9 cellular contexts compared by ENCODE assay signal in the genomic region with DNA sequence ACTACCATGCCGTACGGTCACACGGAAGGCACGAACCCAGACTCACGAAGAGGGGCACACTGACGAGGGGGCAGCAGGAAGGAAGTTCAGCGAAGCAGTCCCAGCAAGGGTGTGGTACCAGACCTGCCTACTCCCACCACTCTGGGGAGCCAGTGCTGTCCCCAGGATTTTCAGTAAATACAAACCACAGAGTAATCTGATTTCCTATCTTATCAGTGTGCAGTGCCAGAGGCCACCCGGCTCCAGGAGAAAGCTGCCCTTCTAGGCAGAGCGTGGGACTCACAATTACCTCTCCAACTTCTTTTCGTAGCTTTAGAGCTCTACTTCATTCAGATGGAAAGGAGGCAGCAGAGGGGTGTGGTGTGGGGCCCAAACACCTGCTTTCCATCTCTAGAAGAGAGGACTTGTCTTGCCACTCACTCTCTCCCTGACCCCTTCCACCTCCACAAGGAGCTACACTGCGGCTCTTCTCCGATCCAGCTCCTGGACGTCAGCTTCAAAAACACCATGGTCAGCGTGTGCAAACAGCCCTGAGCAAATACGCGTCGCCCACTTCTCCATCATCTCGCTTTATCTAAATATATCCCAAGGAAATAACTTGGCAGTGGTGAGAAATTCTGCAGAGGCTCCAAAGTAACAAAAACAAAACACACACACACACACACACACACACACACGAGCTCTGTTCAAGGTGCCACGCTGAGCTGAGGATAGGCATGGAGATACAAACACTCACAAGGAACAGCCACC.
DNase-seq lines count a peak whose midpoint lies in the region; ATAC-seq and TF ChIP-seq lines count a peak whose summit lies in the region.
"Had no signal": no experiment of that assay in that cellular context is flagged by ENCODE, and none has a peak within 500 bp of the region (broad histone marks: within the 10 kb centered on the region; RNA-seq: fewer than 3 reads in every experiment).

No MANE protein-coding gene starts in this region.

- H3K4me1 Mint-ChIP-seq in activated naive CD4-positive, alpha-beta T cell treated with anti-CD3 and anti-CD28 coated beads for 36 hours (ENCODE audit: low read depth) = peaks cover 78% of the 10 kb centered on the region
- H3K4me1 Mint-ChIP-seq in central memory CD8-positive, alpha-beta T cell = peaks cover 81% of the 10 kb centered on the region

- in situ Hi-C loops in ACHN (cut with HindIII; ENCODE audit: low pct_ligation_motif_present, low pct_unique_long_range_greater_than_20kb, low sequenced_read_pairs) = no loop called here

- no peaks in the 10 kb centered on the region for H3K9me3 ChIP-seq in mucosa of stomach (ENCODE audit: control insufficient read depth, low read length)
- H3K9me3 ChIP-seq in upper lobe of right lung = no peaks in the 10 kb centered on the region

- H3K4me3 Mint-ChIP-seq in activated naive CD4-positive, alpha-beta T cell treated with anti-CD3 and anti-CD28 coated beads for 36 hours = no peak overlapping the region
- H3K4me3 Mint-ChIP-seq in central memory CD8-positive, alpha-beta T cell = no peak overlapping the region

- no peaks in the 10 kb centered on the region for H3K27me3 ChIP-seq in mucosa of stomach (ENCODE audit: control insufficient read depth, insufficient read depth, low read length)
- no peaks in the 10 kb centered on the region for H3K27me3 ChIP-seq in upper lobe of right lung

- H3K4me3 ChIP-seq in mucosa of stomach (ENCODE audit: low read length) (no peak overlapping the region), upper lobe of right lung (no peak overlapping the region)

- TF ChIP-seq CTCF in upper lobe of right lung (IDR thresholded peaks at IDR 0.05) = no peak

- H3K27ac Mint-ChIP-seq in activated naive CD4-positive, alpha-beta T cell treated with anti-CD3 and anti-CD28 coated beads for 36 hours = peak overlapping the region; percentile 30
- peak overlapping the region; percentile 24 for H3K27ac Mint-ChIP-seq in central memory CD8-positive, alpha-beta T cell (ENCODE audit: low read depth)

- peaks cover 85% of the 10 kb centered on the region for H3K4me1 ChIP-seq in mucosa of stomach (ENCODE audit: control insufficient read depth, insufficient read depth, low read length)
- peaks cover 19% of the 10 kb centered on the region for H3K4me1 ChIP-seq in upper lobe of right lung

- intact Hi-C loops in activated naive CD4-positive, alpha-beta T cell treated with anti-CD3 and anti-CD28 coated beads for 36 hours (cut with micrococcal nuclease) = no loop called here
- intact Hi-C loops in upper lobe of right lung (cut with DNase I) = no loop called here

- H3K9ac ChIP-seq in mucosa of stomach (ENCODE audit: low read length) = peak overlapping the region; percentile 25

- no peak for DNase-seq in activated naive CD4-positive, alpha-beta T cell treated with anti-CD3 and anti-CD28 coated beads for 36 hours
- no peak for DNase-seq in activated naive CD4-positive, alpha-beta T cell treated with anti-CD3 and anti-CD28 coated beads, Interleukin-2, amount 50 U/mL, for 16 hours
- no peak for DNase-seq in central memory CD8-positive, alpha-beta T cell (ENCODE audit: low spot score in 2 of 2)
- DNase-seq in upper lobe of right lung (no peak), ACHN (no peak), NCI-H2227 (lab: John Stamatoyannopoulos, UW; ENCODE audit: unreplicated experiment) (no peak)

- H3K9me3 Mint-ChIP-seq in activated naive CD4-positive, alpha-beta T cell treated with anti-CD3 and anti-CD28 coated beads for 36 hours = no peaks in the 10 kb centered on the region
- H3K9me3 Mint-ChIP-seq in central memory CD8-positive, alpha-beta T cell = no peaks in the 10 kb centered on the region
- H3K9me3 Mint-ChIP-seq: activated naive CD4-positive, alpha-beta T cell treated with anti-CD3 and anti-CD28 coated beads, Interleukin-2, amount 50 U/mL, for 72 hours had no signal

- peak overlapping the region; percentile 58 for H3K27ac ChIP-seq in upper lobe of right lung

- H3K27me3 Mint-ChIP-seq in activated naive CD4-positive, alpha-beta T cell treated with anti-CD3 and anti-CD28 coated beads for 36 hours (ENCODE audit: low read depth) = no peaks in the 10 kb centered on the region
- no peaks in the 10 kb centered on the region for H3K27me3 Mint-ChIP-seq in central memory CD8-positive, alpha-beta T cell

- CTCF ChIA-PET in activated naive CD4-positive, alpha-beta T cell treated with anti-CD3 and anti-CD28 coated beads for 36 hours (lab: Charles Lee) = interaction anchor here (1.0 to 1.2 kb wide), 3 partner anchors 12 to 30 kb away, joined by 3 to 5 read pairs (median 4); no protein-coding TSS in a partner anchor

- no peak for ATAC-seq in central memory CD8-positive, alpha-beta T cell (replicated peaks; ENCODE audit: extremely low read depth, poor library complexity, severe bottlenecking)
- ATAC-seq in upper lobe of right lung (peak; percentile 50), GM21529 (IDR thresholded peaks at IDR 0.05; ENCODE audit: unreplicated experiment) (no peak)

- no peaks in the 10 kb centered on the region for H3K36me3 ChIP-seq in mucosa of stomach (ENCODE audit: control insufficient read depth, insufficient read depth, low read length)
- H3K36me3 ChIP-seq in upper lobe of right lung = no peaks in the 10 kb centered on the region

- H3K36me3 Mint-ChIP-seq in activated naive CD4-positive, alpha-beta T cell treated with anti-CD3 and anti-CD28 coated beads for 36 hours (ENCODE audit: low read depth) = no peaks in the 10 kb centered on the region
- peaks cover 5% of the 10 kb centered on the region for H3K36me3 Mint-ChIP-seq in central memory CD8-positive, alpha-beta T cell (ENCODE audit: insufficient read depth)
- H3K36me3 Mint-ChIP-seq: activated naive CD4-positive, alpha-beta T cell treated with anti-CD3 and anti-CD28 coated beads, Interleukin-2, amount 50 U/mL, for 72 hours had no signal
